In genomic region chr1:62227496-62227895, GRCh38 we compare ENCODE assay signal across 1 cellular context.
TF ChIP-seq lines count a peak whose summit lies in the region.

No MANE protein-coding gene starts in this region.

TF ChIP-seq in WTC11, 78 proteins besides CTCF, POLR2A, EP300 and RAD21 (continued from another document):
- TF ChIP-seq, protein P1, sequence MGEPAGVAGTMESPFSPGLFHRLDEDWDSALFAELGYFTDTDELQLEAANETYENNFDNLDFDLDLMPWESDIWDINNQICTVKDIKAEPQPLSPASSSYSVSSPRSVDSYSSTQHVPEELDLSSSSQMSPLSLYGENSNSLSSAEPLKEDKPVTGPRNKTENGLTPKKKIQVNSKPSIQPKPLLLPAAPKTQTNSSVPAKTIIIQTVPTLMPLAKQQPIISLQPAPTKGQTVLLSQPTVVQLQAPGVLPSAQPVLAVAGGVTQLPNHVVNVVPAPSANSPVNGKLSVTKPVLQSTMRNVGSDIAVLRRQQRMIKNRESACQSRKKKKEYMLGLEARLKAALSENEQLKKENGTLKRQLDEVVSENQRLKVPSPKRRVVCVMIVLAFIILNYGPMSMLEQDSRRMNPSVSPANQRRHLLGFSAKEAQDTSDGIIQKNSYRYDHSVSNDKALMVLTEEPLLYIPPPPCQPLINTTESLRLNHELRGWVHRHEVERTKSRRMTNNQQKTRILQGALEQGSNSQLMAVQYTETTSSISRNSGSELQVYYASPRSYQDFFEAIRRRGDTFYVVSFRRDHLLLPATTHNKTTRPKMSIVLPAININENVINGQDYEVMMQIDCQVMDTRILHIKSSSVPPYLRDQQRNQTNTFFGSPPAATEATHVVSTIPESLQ (CRISPR knock-in tag; IDR thresholded peaks at IDR 0.05): no peak
- TF ChIP-seq ZNF232 (CRISPR knock-in tag; IDR thresholded peaks at IDR 0.05): no peak
